Comparison of ENCODE assay signal across 7 cellular contexts in the genomic region with DNA sequence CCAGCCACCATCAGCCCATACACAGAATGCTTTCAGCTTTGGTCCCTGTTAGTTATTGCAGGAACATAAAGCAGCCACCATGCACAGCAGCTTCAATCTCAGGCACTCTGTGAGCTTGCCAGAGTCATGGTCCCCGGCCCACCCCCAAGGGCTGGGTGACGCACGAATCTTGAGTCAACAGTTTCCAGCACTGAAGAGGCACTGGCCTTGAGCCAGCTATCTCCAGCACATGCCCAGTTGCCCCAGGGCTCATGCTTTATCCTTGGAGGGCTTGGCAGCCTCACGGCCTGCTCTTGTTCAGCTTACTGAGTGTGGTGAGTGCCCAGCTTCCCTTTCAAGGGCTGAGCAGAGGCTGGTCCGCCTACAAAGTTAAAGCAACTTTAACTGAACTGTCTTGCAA.
DNase-seq lines count a peak whose midpoint lies in the region; ATAC-seq, FAIRE-seq and TF ChIP-seq lines count a peak whose summit lies in the region.

No MANE protein-coding gene starts in this region.

- peaks cover 0 to 14% (median 0%) of the 10 kb centered on the region in 7 donors for H3K27me3 ChIP-seq in heart right ventricle

- H3K4me3 ChIP-seq in SK-N-MC (no peak overlapping the region), heart right ventricle (no peak overlapping the region)

- H3K4me1 Mint-ChIP-seq in T-helper 17 cell = peaks cover 32% of the 10 kb centered on the region

- intact Hi-C loops in heart right ventricle (cut with DNase I) = no loop called here

- H3K36me3 ChIP-seq in SK-N-MC (ENCODE audit: insufficient read depth, low read length) (no peaks in the 10 kb centered on the region), heart right ventricle (no peaks in the 10 kb centered on the region)

- peak; percentile 15 to 25 for DNase-seq in Kasumi-1 (lab: John Stamatoyannopoulos, UW)
- DNase-seq in SK-N-MC (ENCODE audit: low read depth, low spot score) = peak; percentile 12
- peak; percentile 75 to 81 for DNase-seq in heart right ventricle
- peak; percentile 53 for DNase-seq in superior temporal gyrus (ENCODE audit: extremely low spot score)
- no peak for DNase-seq in GM19239 (ENCODE audit: insufficient read length, low spot score)
- no peak for DNase-seq in T-helper 17 cell
- DNase-seq in T1000 (lab: John Stamatoyannopoulos, UW) = no peak

- 34 to 48% methylated on average over 5 of the region's 5 CpGs for WGBS in heart right ventricle, 2 donors

- TF ChIP-seq CTCF in heart right ventricle (IDR thresholded peaks at IDR 0.05) = no peak

- H3K27ac Mint-ChIP-seq in T-helper 17 cell = no peak overlapping the region

- H3K4me1 ChIP-seq in heart right ventricle = peaks cover 0 to 62% (median 8%) of the 10 kb centered on the region in 9 donors

- no peak for FAIRE-seq in GM19239 (lab: Jason Lieb, UNC)

- ATAC-seq in heart right ventricle (peak; percentile 55 to 97 (median 84)), T-helper 17 cell (no peak)

- H3K9me3 ChIP-seq in SK-N-MC (ENCODE audit: low read depth, low read length) = no peaks in the 10 kb centered on the region
- no peaks in the 10 kb centered on the region for H3K9me3 ChIP-seq in heart right ventricle
- H3K9me3 ChIP-seq in T-helper 17 cell (ENCODE audit: control insufficient read depth, low read length, poor library complexity, severe bottlenecking) = no peaks in the 10 kb centered on the region

- H3K36me3 Mint-ChIP-seq in T-helper 17 cell (ENCODE audit: low read depth) = no peaks in the 10 kb centered on the region

- no peaks in the 10 kb centered on the region for H3K27me3 Mint-ChIP-seq in T-helper 17 cell

- H3K27ac ChIP-seq in SK-N-MC = no peak overlapping the region
- peak overlapping the region in 5 of 10 donors; percentile 16 to 78 (median 22) for H3K27ac ChIP-seq in heart right ventricle

- H3K9ac ChIP-seq in SK-N-MC (ENCODE audit: insufficient read length) = no peak overlapping the region

- H3K4me3 Mint-ChIP-seq in T-helper 17 cell = no peak overlapping the region

Comparison
In these comparisons a context has a peak if more than half of its experiments do, and no peak if none do; other contexts are left out.
1. DNase-seq: peak in Kasumi-1 (2 of 2), SK-N-MC (single experiment), heart right ventricle (2 of 2) and superior temporal gyrus (single experiment); none in GM19239 (single experiment), T-helper 17 cell (0 of 3) and T1000 (single experiment).